17 cellular contexts compared by ENCODE assay signal in the genomic region with DNA sequence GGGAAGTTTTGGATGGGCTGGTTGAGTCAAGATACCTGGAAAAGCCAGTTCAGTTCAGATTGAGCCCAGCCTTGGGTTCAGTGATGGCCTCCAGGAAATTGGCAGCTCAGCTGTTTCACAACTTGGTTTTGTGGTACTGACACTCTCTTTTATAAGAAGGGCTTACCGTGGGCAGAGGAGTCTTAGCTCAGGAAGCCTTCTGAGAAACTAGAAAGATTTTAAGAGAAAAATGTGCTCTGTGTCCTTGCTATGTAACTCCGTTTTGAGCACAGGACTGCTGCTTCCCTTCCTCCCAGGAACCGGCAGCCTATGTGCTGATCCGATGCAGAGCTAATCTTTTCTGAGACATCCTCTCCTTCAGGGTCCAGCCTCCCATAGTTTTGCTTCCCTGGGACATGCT. TPM values are rescaled to one million over a fixed set of nuclear protein-coding genes. Genes with fewer than 3 reads are reported as not detected.
A peak's percentile ranks its signal among the peaks of the same experiment; 100 is the strongest.
DNase-seq lines count a peak whose midpoint lies in the region; ATAC-seq and TF ChIP-seq lines count a peak whose summit lies in the region.
"Had no signal": no experiment of that assay in that cellular context is flagged by ENCODE, and none has a peak within 500 bp of the region (broad histone marks: within the 10 kb centered on the region; RNA-seq: fewer than 3 reads in every experiment).

No MANE protein-coding gene starts in this region.

- H3K4me3 ChIP-seq in BLaER1 treated with 17β-estradiol and CSF1 and Interleukin-3, amounts not matched to agents 10 nM and 100 nM: no peak overlapping the region
- H3K4me3 ChIP-seq in skin epidermis (no peak overlapping the region), endodermal cell (ENCODE audit: low read length) (no peak overlapping the region)
- H3K4me3 ChIP-seq: breast epithelium, esophagus muscularis mucosa, HAP-1, right lobe of liver had no signal

- H3K36me3 ChIP-seq in BLaER1 treated with 17β-estradiol and CSF1 and Interleukin-3, amounts not matched to agents 10 nM and 100 nM: no peaks in the 10 kb centered on the region
- H3K36me3 ChIP-seq in KOPT-K1 (ENCODE audit: insufficient read depth, low read length): no peaks in the 10 kb centered on the region
- no peaks in the 10 kb centered on the region for H3K36me3 ChIP-seq in endodermal cell (ENCODE audit: control insufficient read depth, insufficient read depth, low read length)
- H3K36me3 ChIP-seq: breast epithelium, esophagus muscularis mucosa, HAP-1, right lobe of liver had no signal

- no peak overlapping the region for H3K9ac ChIP-seq in BLaER1 treated with 17β-estradiol and CSF1 and Interleukin-3, amounts not matched to agents 10 nM and 100 nM
- no peak overlapping the region for H3K9ac ChIP-seq in endodermal cell (ENCODE audit: extremely low read depth, low read length, poor library complexity, severe bottlenecking)

- peaks cover 3% of the 10 kb centered on the region for H3K9me3 Mint-ChIP-seq in activated T-helper 17 cell treated with anti-CD3 and anti-CD28 coated beads, Interleukin-2, amount 50 U/mL, for 72 hours
- no peaks in the 10 kb centered on the region for H3K9me3 Mint-ChIP-seq in endodermal cell

- no peak for TF ChIP-seq CTCF in endodermal cell (conservative IDR thresholded peaks at IDR 0.05)

- peak overlapping the region; percentile 83 for H3K4me3 Mint-ChIP-seq in activated T-helper 17 cell treated with anti-CD3 and anti-CD28 coated beads, Interleukin-2, amount 50 U/mL, for 72 hours
- H3K4me3 Mint-ChIP-seq in endodermal cell: no peak overlapping the region

- DNase-seq in HEK293T (ENCODE audit: extremely low spot score): no peak
- no peak for DNase-seq in Ammon's horn (ENCODE audit: low spot score)
- DNase-seq in endodermal cell: no peak
- DNase-seq in HuH-7 (ENCODE audit: low spot score): no peak
- DNase-seq: C1 segment of cervical spinal cord, MM.1S, NCI-H345, right lobe of liver, substantia nigra had no signal

- peaks cover 53% of the 10 kb centered on the region for H3K4me1 Mint-ChIP-seq in activated T-helper 17 cell treated with anti-CD3 and anti-CD28 coated beads, Interleukin-2, amount 50 U/mL, for 72 hours
- H3K4me1 Mint-ChIP-seq in endodermal cell: peaks cover 51% of the 10 kb centered on the region

- no peaks in the 10 kb centered on the region for H4K20me1 ChIP-seq in BLaER1 treated with 17β-estradiol and CSF1 and Interleukin-3, amounts not matched to agents 10 nM and 100 nM

- no peaks in the 10 kb centered on the region for H3K27me3 ChIP-seq in BLaER1 treated with 17β-estradiol and CSF1 and Interleukin-3, amounts not matched to agents 10 nM and 100 nM
- no peaks in the 10 kb centered on the region for H3K27me3 ChIP-seq in endodermal cell (ENCODE audit: control insufficient read depth, insufficient read depth, low read length, poor library complexity, severe bottlenecking)
- H3K27me3 ChIP-seq: breast epithelium, right lobe of liver had no signal

- peak overlapping the region; percentile 1 to 65 (median 31); a peak in 18 of 22 replicates for H3K4me2 ChIP-seq in BLaER1 treated with 17β-estradiol and CSF1 and Interleukin-3, amounts not matched to agents 10 nM and 100 nM

- H3K4me1 ChIP-seq in BLaER1 treated with 17β-estradiol and CSF1 and Interleukin-3, amounts not matched to agents 10 nM and 100 nM: peaks cover 9 to 16% (median 12%) of the 10 kb centered on the region in 10 experiments; a peak in 17 of 20 replicates
- H3K4me1 ChIP-seq in endodermal cell (ENCODE audit: control insufficient read depth, insufficient read depth, low read length): peaks cover 13% of the 10 kb centered on the region
- H3K4me1 ChIP-seq: breast epithelium, esophagus muscularis mucosa, HAP-1 had no signal

- peak; percentile 63 for ATAC-seq in activated T-helper 17 cell treated with anti-CD3 and anti-CD28 coated beads, Interleukin-2, amount 50 U/mL, for 72 hours (replicated peaks)

- H3K36me3 Mint-ChIP-seq in activated T-helper 17 cell treated with anti-CD3 and anti-CD28 coated beads, Interleukin-2, amount 50 U/mL, for 72 hours (ENCODE audit: low read depth): no peaks in the 10 kb centered on the region
- no peaks in the 10 kb centered on the region for H3K36me3 Mint-ChIP-seq in endodermal cell (ENCODE audit: low read depth)

- peaks cover 0 to 7% (median 0%) of the 10 kb centered on the region in 11 experiments; a peak in 1 of 22 replicates for H3K9me3 ChIP-seq in BLaER1 treated with 17β-estradiol and CSF1 and Interleukin-3, amounts not matched to agents 10 nM and 100 nM (replicated peaks in 1 of 11)
- no peaks in the 10 kb centered on the region for H3K9me3 ChIP-seq in KOPT-K1 (ENCODE audit: insufficient read depth, low read length, poor library complexity, severe bottlenecking)
- H3K9me3 ChIP-seq in endodermal cell (ENCODE audit: control insufficient read depth, low read length): no peaks in the 10 kb centered on the region
- H3K9me3 ChIP-seq: breast epithelium, esophagus muscularis mucosa, HAP-1, right lobe of liver had no signal

- CTCF ChIA-PET in HEK293T (lab: Yijun Ruan, JAX): interaction anchor here (0.6 kb wide), 1 partner anchor 84 kb away, joined by 3 read pairs; no protein-coding TSS in a partner anchor

- no peaks in the 10 kb centered on the region for H3K27me3 Mint-ChIP-seq in activated T-helper 17 cell treated with anti-CD3 and anti-CD28 coated beads, Interleukin-2, amount 50 U/mL, for 72 hours
- H3K27me3 Mint-ChIP-seq in endodermal cell (ENCODE audit: insufficient read depth): peaks cover 3% of the 10 kb centered on the region

- 92 to 94% methylated on average over 4 of the region's 4 CpGs for WGBS in endodermal cell (ENCODE audit: insufficient coverage in 1 of 2, insufficient read length in 1 of 2), 2 experiments

- H3K27ac Mint-ChIP-seq in activated T-helper 17 cell treated with anti-CD3 and anti-CD28 coated beads, Interleukin-2, amount 50 U/mL, for 72 hours: peak overlapping the region; percentile 98
- no peak overlapping the region for H3K27ac Mint-ChIP-seq in endodermal cell

- POLR2A ChIA-PET in HEK293T (lab: Yijun Ruan, JAX): no interaction called here

- no peak overlapping the region for H3K27ac ChIP-seq in BLaER1 treated with 17β-estradiol and CSF1 and Interleukin-3, amounts not matched to agents 10 nM and 100 nM
- H3K27ac ChIP-seq in KOPT-K1 (ENCODE audit: low read depth, low read length, poor library complexity, severe bottlenecking) (peak overlapping the region; percentile 66), skin epidermis (peak overlapping the region in 16 of 21 experiments; percentile 1 to 85 (median 50)), endodermal cell (ENCODE audit: low read depth, low read length) (no peak overlapping the region)
- H3K27ac ChIP-seq: breast epithelium, esophagus muscularis mucosa, right lobe of liver, VCaP had no signal

TF ChIP-seq in HEK293T, 16 proteins besides CTCF, POLR2A, EP300 and RAD21:
- no peak for TF ChIP-seq FOXM1 (IDR thresholded peaks at IDR 0.05; ENCODE audit: borderline replicate concordance)
- no peak for TF ChIP-seq ELF4 (IDR thresholded peaks at IDR 0.05)
- TF ChIP-seq FOXK2 (IDR thresholded peaks at IDR 0.05): no peak
- no peak for TF ChIP-seq SUZ12 (IDR thresholded peaks at IDR 0.05)

RNA-seq across cellular contexts. Expression of a gene that starts 46.6 kb away (rescaled TPM):
- 100 to 1,000 TPM; 118 to 164 TPM for total RNA-seq in activated T-helper 17 cell treated with anti-CD3 and anti-CD28 coated beads, Interleukin-2, amount 50 U/mL, for 72 hours
- 1 to 10 TPM; 7.0 to 8.8 TPM for total RNA-seq in endodermal cell
- 5.4 TPM for polyA plus RNA-seq in endodermal cell (2013, experiment 1 of 2)
- 5.1 TPM for polyA plus RNA-seq in endodermal cell (2013, experiment 2 of 2)

Comparison
In these comparisons a context has a peak if more than half of its experiments do, and no peak if none do; other contexts are left out.
1. H3K27ac ChIP-seq: peak in KOPT-K1 (single experiment) and skin epidermis (16 of 21); none in BLaER1 treated with 17β-estradiol and CSF1 and Interleukin-3, amounts not matched to agents 10 nM and 100 nM (0 of 11) and endodermal cell (single experiment).
2. RNA of a gene that starts 46.6 kb away (total RNA-seq): 118 to 164 TPM in activated T-helper 17 cell treated with anti-CD3 and anti-CD28 coated beads, Interleukin-2, amount 50 U/mL, for 72 hours; 7.0 to 8.8 TPM in endodermal cell; every median in the first group is over 10 times any median in the second.